10 cellular contexts compared by ENCODE assay signal in the genomic region with DNA sequence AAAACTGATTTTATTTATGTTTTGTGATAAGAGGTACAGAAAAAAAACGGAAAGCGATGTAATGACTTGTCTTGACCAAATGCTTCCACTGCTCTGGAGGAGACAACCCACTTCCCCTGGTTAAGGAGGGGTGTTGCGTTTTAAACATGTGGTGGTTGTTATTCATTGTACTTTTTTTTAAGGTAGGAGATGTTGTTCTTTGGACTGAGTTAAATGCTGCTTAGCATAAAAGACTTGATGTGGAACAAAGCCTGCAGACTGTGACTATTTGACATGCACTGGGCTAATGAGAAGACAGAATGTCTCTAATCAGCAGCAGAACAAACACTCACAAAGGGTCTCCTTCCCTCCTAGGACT.
DNase-seq lines count a peak whose midpoint lies in the region; ATAC-seq and TF ChIP-seq lines count a peak whose summit lies in the region.
"Had no signal": no experiment of that assay in that cellular context is flagged by ENCODE, and none has a peak within 500 bp of the region (broad histone marks: within the 10 kb centered on the region; RNA-seq: fewer than 3 reads in every experiment).

No MANE protein-coding gene starts in this region.

- no peak for TF ChIP-seq CTCF in DND-41 (IDR thresholded peaks at IDR 0.05; ENCODE audit: borderline replicate concordance, extremely low read depth, low read length, poor library complexity, severe bottlenecking)
- TF ChIP-seq CTCF in H9 (conservative IDR thresholded peaks at IDR 0.05): no peak

- H3K9me2 ChIP-seq in Karpas-422 (replicated peaks; ENCODE audit: insufficient read depth, low read length): no peaks in the 10 kb centered on the region

- H4K5ac ChIP-seq in H9 (ENCODE audit: insufficient read length, low read depth, low read length): no peak overlapping the region

- H3K79me1 ChIP-seq in H9 (ENCODE audit: insufficient read depth, low read depth, low read length, poor library complexity, severe bottlenecking): no peaks in the 10 kb centered on the region

- H2BK120ac ChIP-seq in H9 (ENCODE audit: low read depth, low read length, poor library complexity, severe bottlenecking): no peak overlapping the region

- no peak overlapping the region for H2BK20ac ChIP-seq in H9 (ENCODE audit: low read depth, low read length, poor library complexity, severe bottlenecking)

- no peak overlapping the region for H2AK5ac ChIP-seq in H9 (ENCODE audit: insufficient read length, low read length)

- H2BK12ac ChIP-seq in H9 (ENCODE audit: insufficient read length, low read depth, low read length): no peak overlapping the region

- H3K4me1 ChIP-seq in DND-41 (ENCODE audit: insufficient read depth, low read length): no peaks in the 10 kb centered on the region
- peaks cover 60% of the 10 kb centered on the region for H3K4me1 ChIP-seq in Karpas-422 (ENCODE audit: low read length)
- H3K4me1 ChIP-seq in H9 (ENCODE audit: insufficient read depth, low read length): no peaks in the 10 kb centered on the region

- no peaks in the 10 kb centered on the region for H3K79me2 ChIP-seq in DND-41 (ENCODE audit: insufficient read depth, low read length)
- no peaks in the 10 kb centered on the region for H3K79me2 ChIP-seq in Karpas-422 (ENCODE audit: low read length)
- H3K79me2 ChIP-seq in H9 (ENCODE audit: insufficient read depth, low read length): no peaks in the 10 kb centered on the region

- H3K27ac Mint-ChIP-seq in H9: no peak overlapping the region
- no peak overlapping the region for H3K27ac Mint-ChIP-seq in activated T-helper 17 cell treated with anti-CD3 and anti-CD28 coated beads, Interleukin-2, amount 50 U/mL, for 72 hours

- H3K36me3 ChIP-seq in DND-41 (ENCODE audit: insufficient read depth, low read length) (peaks cover 16% of the 10 kb centered on the region), Karpas-422 (ENCODE audit: insufficient read depth, low read length) (no peaks in the 10 kb centered on the region)

- peaks cover 0 to 4% (median 0%) of the 10 kb centered on the region in 3 experiments; a peak in 1 of 7 replicates for H3K36me3 Mint-ChIP-seq in H9 (ENCODE audit: insufficient read depth in 1 of 3, low read depth in 3 of 3)
- H3K36me3 Mint-ChIP-seq in activated T-helper 17 cell treated with anti-CD3 and anti-CD28 coated beads, Interleukin-2, amount 50 U/mL, for 72 hours (ENCODE audit: low read depth): peaks cover 72% of the 10 kb centered on the region

- H3K4me1 Mint-ChIP-seq in H9: no peaks in the 10 kb centered on the region
- peaks cover 28% of the 10 kb centered on the region for H3K4me1 Mint-ChIP-seq in activated T-helper 17 cell treated with anti-CD3 and anti-CD28 coated beads, Interleukin-2, amount 50 U/mL, for 72 hours

- H4K20me1 ChIP-seq in DND-41 (ENCODE audit: insufficient read depth, low read length): no peaks in the 10 kb centered on the region
- H4K20me1 ChIP-seq in Karpas-422 (ENCODE audit: insufficient read depth, low read depth, low read length): no peaks in the 10 kb centered on the region; the same call in 1 of the 2 replicates
- H4K20me1 ChIP-seq in H9 (ENCODE audit: control insufficient read depth, insufficient read depth, insufficient read length): no peaks in the 10 kb centered on the region

- H3K4me3 Mint-ChIP-seq in H9: no peak overlapping the region
- no peak overlapping the region for H3K4me3 Mint-ChIP-seq in activated T-helper 17 cell treated with anti-CD3 and anti-CD28 coated beads, Interleukin-2, amount 50 U/mL, for 72 hours

- no peak overlapping the region for H3K4me2 ChIP-seq in DND-41 (ENCODE audit: insufficient read depth, low read length)
- H3K4me2 ChIP-seq in Karpas-422 (ENCODE audit: low read depth, low read length, poor library complexity, severe bottlenecking): peak overlapping the region; percentile 42
- H3K4me2 ChIP-seq in H9 (ENCODE audit: insufficient read depth, insufficient read length, low read length): no peak overlapping the region

- no peak overlapping the region for H3K23ac ChIP-seq in H9 (ENCODE audit: insufficient read length, low read depth, low read length)

- no peak overlapping the region for H3K14ac ChIP-seq in H9 (ENCODE audit: insufficient read depth, low read length)

- H3K23me2 ChIP-seq in H9 (ENCODE audit: insufficient read length, low read depth, low read length, poor library complexity, severe bottlenecking): no peaks in the 10 kb centered on the region

- H3K27me3 ChIP-seq in DND-41 (ENCODE audit: insufficient read depth, low read length, poor library complexity) (no peaks in the 10 kb centered on the region), Karpas-422 (ENCODE audit: low read length) (no peaks in the 10 kb centered on the region), H9 (ENCODE audit: insufficient read depth, low read length) (no peaks in the 10 kb centered on the region)

- no peak overlapping the region for H2AFZ ChIP-seq in DND-41 (ENCODE audit: low read depth, low read length)
- H2AFZ ChIP-seq in Karpas-422 (ENCODE audit: low read length): no peak overlapping the region
- H2AFZ ChIP-seq in H9 (ENCODE audit: low read length): no peak overlapping the region

- no CpG with 5 or more reads among the region's 3 CpGs for WGBS in H9 (ENCODE audit: extremely low coverage, insufficient read length, low lambda C conversion rate)

- H3K56ac ChIP-seq in H9 (ENCODE audit: insufficient read length, low read depth, low read length): no peak overlapping the region

- no peaks in the 10 kb centered on the region for H3K9me3 Mint-ChIP-seq in H9
- H3K9me3 Mint-ChIP-seq in activated T-helper 17 cell treated with anti-CD3 and anti-CD28 coated beads, Interleukin-2, amount 50 U/mL, for 72 hours: no peaks in the 10 kb centered on the region

- H3K9me3 ChIP-seq in DND-41 (ENCODE audit: insufficient read depth, low read length, severe bottlenecking) (no peaks in the 10 kb centered on the region), Karpas-422 (ENCODE audit: low read length) (no peaks in the 10 kb centered on the region), H9 (ENCODE audit: control insufficient read depth, low read depth, low read length) (no peaks in the 10 kb centered on the region)

- H3K4me3 ChIP-seq in DND-41 (ENCODE audit: low read depth in 1 of 2, low read length in 2 of 2) (no peak overlapping the region), Karpas-422 (ENCODE audit: low read length) (0 out of 2 replicates have a peak overlapping the region, but pooled peaks have one; percentile 2)

- H2BK5ac ChIP-seq in H9 (ENCODE audit: insufficient read length, low read length): no peak overlapping the region

- no peak overlapping the region for H4K91ac ChIP-seq in H9 (ENCODE audit: insufficient read length, low read depth, low read length)

- H4K8ac ChIP-seq in H9 (replicated peaks; ENCODE audit: insufficient read length, low read depth, low read length): no peak overlapping the region

- no peak overlapping the region for H2BK15ac ChIP-seq in H9 (ENCODE audit: low read depth, low read length)

- H3K27ac ChIP-seq in DND-41 (ENCODE audit: low read length) (no peak overlapping the region), Karpas-422 (ENCODE audit: low read length) (peak overlapping the region; percentile 21), H9 (ENCODE audit: insufficient read length, low read depth, low read length) (no peak overlapping the region)

- H3T11ph ChIP-seq in H9 (ENCODE audit: low read length): no peak overlapping the region

- H3K9ac ChIP-seq in DND-41 (ENCODE audit: low read depth, low read length): no peak overlapping the region
- peak overlapping the region; percentile 1; the same call in 1 of the 2 replicates for H3K9ac ChIP-seq in Karpas-422 (ENCODE audit: low read length)
- no peak overlapping the region for H3K9ac ChIP-seq in H9 (ENCODE audit: extremely low read depth, insufficient read length, low read length)

- no peak overlapping the region for H3K18ac ChIP-seq in H9 (ENCODE audit: insufficient read length, low read depth, low read length)

- ATAC-seq in DND-41 (ENCODE audit: insufficient read depth, low read depth) (peak; percentile 33; the same call in 2 of the 3 replicates), GM19397 (IDR thresholded peaks at IDR 0.05; ENCODE audit: unreplicated experiment) (peak; percentile 54), HG02938 (IDR thresholded peaks at IDR 0.05; ENCODE audit: unreplicated experiment) (peak; percentile 54)
- ATAC-seq in activated T-helper 17 cell treated with anti-CD3 and anti-CD28 coated beads, Interleukin-2, amount 50 U/mL, for 72 hours (replicated peaks): no peak

- no peak for DNase-seq in DND-41
- DNase-seq in Karpas-422: no peak
- no peak for DNase-seq in NCI-H526 treated with DMSO at 0.1 percent for 48 hours (lab: John Stamatoyannopoulos, UW)
- no peak for DNase-seq in stimulated activated CD4-positive, alpha-beta T cell treated with anti-CD3 and anti-CD28 coated beads, Interleukin-4, amount 100 ng/mL, for 1 hour
- DNase-seq in H9: no peak
- DNase-seq: activated CD4-positive, alpha-beta T cell treated with anti-CD3 and anti-CD28 coated beads, Interleukin-2, amount 50 U/mL, for 48 hours; mammary epithelial cell had no signal

- H3K4ac ChIP-seq in H9 (ENCODE audit: low read depth, low read length): no peak overlapping the region

- H3K27me3 Mint-ChIP-seq in H9 (ENCODE audit: low read depth): no peaks in the 10 kb centered on the region
- no peaks in the 10 kb centered on the region for H3K27me3 Mint-ChIP-seq in activated T-helper 17 cell treated with anti-CD3 and anti-CD28 coated beads, Interleukin-2, amount 50 U/mL, for 72 hours
